ENCODE assay signal across 10 cellular contexts in genomic region chr7:77238703-77239136, GRCh38. TPM values are rescaled to one million over a fixed set of nuclear protein-coding genes. Genes with fewer than 3 reads are reported as not detected.
A peak's percentile ranks its signal among the peaks of the same experiment; 100 is the strongest.
DNase-seq lines count a peak whose midpoint lies in the region; ATAC-seq lines count a peak whose summit lies in the region.
"Had no signal": no experiment of that assay in that cellular context is flagged by ENCODE, and none has a peak within 500 bp of the region (broad histone marks: within the 10 kb centered on the region; RNA-seq: fewer than 3 reads in every experiment).

No MANE protein-coding gene starts in this region.

- H3K36me3 Mint-ChIP-seq in stimulated activated naive B cell treated with anti-CD40 and anti-IgM and Interleukin-4, amounts not matched to agents 10 μg/mL and 1 μg/mL and 100 μg/mL, for 72 hours: peaks cover 0 to 6% of the 10 kb centered on the region in 2 donors

- H3K4me3 Mint-ChIP-seq in stimulated activated naive B cell treated with anti-CD40 and anti-IgM and Interleukin-4, amounts not matched to agents 10 μg/mL and 1 μg/mL and 100 μg/mL, for 72 hours: no peak overlapping the region

- peaks cover 14 to 22% of the 10 kb centered on the region in 2 donors for H3K4me1 Mint-ChIP-seq in stimulated activated naive B cell treated with anti-CD40 and anti-IgM and Interleukin-4, amounts not matched to agents 10 μg/mL and 1 μg/mL and 100 μg/mL, for 72 hours

- H3K9me3 Mint-ChIP-seq in stimulated activated naive B cell treated with anti-CD40 and anti-IgM and Interleukin-4, amounts not matched to agents 10 μg/mL and 1 μg/mL and 100 μg/mL, for 72 hours: peaks cover 0 to 3% of the 10 kb centered on the region in 2 donors

- peak; percentile 44 for DNase-seq in KG1 (lab: John Stamatoyannopoulos, UW)
- peak; percentile 99 for DNase-seq in SIG-M5 treated with dmso at 0.1 percent for 504 hours (lab: John Stamatoyannopoulos, UW; ENCODE audit: unreplicated experiment)
- no peak for DNase-seq in left ventricle myocardium superior
- DNase-seq in stimulated activated naive B cell treated with anti-CD40 and anti-IgM and Interleukin-4, amounts not matched to agents 10 μg/mL and 1 μg/mL and 100 μg/mL, for 72 hours: no peak
- no peak for DNase-seq in NCI-H524 treated with DMSO at 0.1 percent for 48 hours (lab: John Stamatoyannopoulos, UW)
- DNase-seq in T1000 (lab: John Stamatoyannopoulos, UW): no peak
- DNase-seq: effector CD8-positive, alpha-beta T cell; foreskin keratinocyte; NCI-H1930 had no signal

- H3K27me3 Mint-ChIP-seq in stimulated activated naive B cell treated with anti-CD40 and anti-IgM and Interleukin-4, amounts not matched to agents 10 μg/mL and 1 μg/mL and 100 μg/mL, for 72 hours: no peaks in the 10 kb centered on the region

- intact Hi-C loops in left ventricle myocardium superior (cut with micrococcal nuclease): no loop called here

- H3K27ac Mint-ChIP-seq in stimulated activated naive B cell treated with anti-CD40 and anti-IgM and Interleukin-4, amounts not matched to agents 10 μg/mL and 1 μg/mL and 100 μg/mL, for 72 hours: peak overlapping the region; percentile 56

- ATAC-seq in left ventricle myocardium superior (peak; percentile 62), GM21515 (IDR thresholded peaks at IDR 0.05; ENCODE audit: unreplicated experiment) (no peak)
- ATAC-seq in stimulated activated naive B cell treated with anti-CD40 and anti-IgM and Interleukin-4, amounts not matched to agents 10 μg/mL and 1 μg/mL and 100 μg/mL, for 72 hours (replicated peaks): peak; percentile 79 to 83
- ATAC-seq: foreskin keratinocyte had no signal

RNA-seq across cellular contexts. Expression of gene FGL2, which starts 39.1 kb away (rescaled TPM):
- 11.9 TPM for total RNA-seq in left ventricle myocardium superior
- total RNA-seq: foreskin keratinocyte had no signal

Comparison
In these comparisons a context has a peak if more than half of its experiments do, and no peak if none do; other contexts are left out.
1. DNase-seq: peak in KG1 (single experiment) and SIG-M5 treated with dmso at 0.1 percent for 504 hours (single experiment); none in left ventricle myocardium superior (single experiment), stimulated activated naive B cell treated with anti-CD40 and anti-IgM and Interleukin-4, amounts not matched to agents 10 μg/mL and 1 μg/mL and 100 μg/mL, for 72 hours (single experiment), NCI-H524 treated with DMSO at 0.1 percent for 48 hours (single experiment) and T1000 (single experiment).